ENCODE assay signal across 13 cellular contexts in the genomic region with DNA sequence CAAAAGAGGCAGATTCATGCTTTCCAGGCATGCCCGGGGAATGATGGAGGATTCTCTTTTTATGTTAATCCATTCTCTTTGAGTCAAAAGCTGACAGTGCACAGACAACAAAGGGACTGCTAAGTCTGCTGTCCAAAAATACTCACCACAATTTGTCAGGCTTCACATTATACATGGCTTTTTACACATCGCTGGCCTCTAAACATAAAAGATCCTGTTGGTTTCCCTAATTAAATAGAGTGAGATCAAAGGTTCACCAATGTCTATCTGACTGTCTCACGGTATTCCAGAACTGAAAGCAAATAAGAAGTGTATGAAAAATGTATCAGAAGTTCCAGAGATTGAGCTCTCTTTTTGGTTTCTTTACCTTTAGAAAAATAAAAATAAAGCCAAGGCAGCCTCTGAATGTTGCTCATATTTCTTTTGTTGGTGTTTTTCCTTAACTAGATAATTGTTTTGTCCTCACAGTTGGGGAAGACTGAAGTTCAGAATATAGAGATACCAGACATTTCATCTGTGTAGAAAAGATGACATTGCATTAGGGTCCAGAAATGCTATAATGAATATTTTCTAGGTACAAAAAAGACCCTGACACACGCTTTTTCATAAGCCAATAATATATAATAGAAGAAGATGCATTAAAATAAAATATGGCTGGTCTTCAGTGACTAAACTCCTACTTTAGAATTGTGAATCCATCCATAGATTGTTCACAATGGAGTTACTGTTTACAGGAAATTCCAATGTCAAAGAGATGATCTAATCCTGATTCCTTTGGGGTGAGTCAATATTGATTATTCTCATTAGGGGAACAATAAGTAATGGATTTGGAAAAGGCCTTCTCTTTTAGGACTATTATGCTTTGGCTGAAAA.
DNase-seq lines count a peak whose midpoint lies in the region; ATAC-seq and TF ChIP-seq lines count a peak whose summit lies in the region.
"Had no signal": no experiment of that assay in that cellular context is flagged by ENCODE, and none has a peak within 500 bp of the region (broad histone marks: within the 10 kb centered on the region; RNA-seq: fewer than 3 reads in every experiment).

No MANE protein-coding gene starts in this region.

- H4K8ac ChIP-seq in trophoblast cell (ENCODE audit: low read depth, low read length): no peak overlapping the region

- TF ChIP-seq CTCF in foreskin keratinocyte (conservative IDR thresholded peaks at IDR 0.05): no peak
- TF ChIP-seq CTCF in CD4-positive, alpha-beta T cell (IDR thresholded peaks at IDR 0.05): no peak

- WGBS in trophoblast cell (ENCODE audit: extremely low coverage, insufficient coverage, insufficient read length): no CpG with 5 or more reads among the region's 4 CpGs
- 57 to 68% methylated on average over 4 of the region's 4 CpGs for WGBS in aorta, 2 donors

- ATAC-seq in foreskin keratinocyte: peak; percentile 96
- no peak for ATAC-seq in GM19397 (IDR thresholded peaks at IDR 0.05; ENCODE audit: unreplicated experiment)
- no peak for ATAC-seq in CD4-positive, alpha-beta T cell (ENCODE audit: poor library complexity)
- no peak for ATAC-seq in aorta (ENCODE audit: low FRiP score)
- ATAC-seq: stimulated activated naive B cell treated with anti-CD40 and anti-IgM and Interleukin-4, amounts not matched to agents 10 μg/mL and 1 μg/mL and 100 μg/mL, for 72 hours had no signal

- no peaks in the 10 kb centered on the region for H3K79me2 ChIP-seq in trophoblast cell (ENCODE audit: control insufficient read depth, insufficient read depth, low read length, poor library complexity)

- no peak overlapping the region for H3K9ac ChIP-seq in trophoblast cell (ENCODE audit: low read length)

- H3K23ac ChIP-seq in trophoblast cell (ENCODE audit: low read length): no peak overlapping the region

- H3K9me3 ChIP-seq in trophoblast cell (ENCODE audit: insufficient read depth, low read depth, low read length) (no peaks in the 10 kb centered on the region), aorta (ENCODE audit: control insufficient read depth, low read length) (no peaks in the 10 kb centered on the region)
- no peaks in the 10 kb centered on the region for H3K9me3 ChIP-seq in CD4-positive, alpha-beta T cell (ENCODE audit: control insufficient read depth, low read length)

- CTCF ChIA-PET in CD4-positive, alpha-beta T cell (lab: Charles Lee): no interaction called here

- H3K4me2 ChIP-seq in trophoblast cell (ENCODE audit: low read length): no peak overlapping the region

- H3K36me3 Mint-ChIP-seq in CD4-positive, alpha-beta T cell (ENCODE audit: low read depth): no peaks in the 10 kb centered on the region
- H3K36me3 Mint-ChIP-seq: stimulated activated naive B cell treated with anti-CD40 and anti-IgM and Interleukin-4, amounts not matched to agents 10 μg/mL and 1 μg/mL and 100 μg/mL, for 72 hours had no signal

- POLR2A ChIA-PET in CD4-positive, alpha-beta T cell (lab: Charles Lee): no interaction called here

- H3K14ac ChIP-seq in trophoblast cell (ENCODE audit: low read length): no peak overlapping the region

- H3K36me3 ChIP-seq in trophoblast cell (ENCODE audit: control insufficient read depth in 1 of 2, insufficient read depth in 2 of 2, low read length in 2 of 2) (no peaks in the 10 kb centered on the region), aorta (ENCODE audit: control insufficient read depth in 1 of 2, insufficient read depth in 2 of 2, low read length in 1 of 2) (no peaks in the 10 kb centered on the region)

- DNase-seq in HT1080 (ENCODE audit: low read depth) (peak; percentile 81), SK-MEL-5 (ENCODE audit: low read depth, low spot score) (peak; percentile 64), foreskin keratinocyte (peak; percentile 60 to 79), trophoblast cell (no peak), aorta (no peak)
- DNase-seq in stimulated activated naive CD4-positive, alpha-beta T cell (lab: John Stamatoyannopoulos, UW): no peak
- DNase-seq in CD4-positive, alpha-beta T cell: no peak
- DNase-seq: amniotic stem cell; islet precursor cell; occipital lobe; stimulated activated CD4-positive, alpha-beta T cell treated with anti-CD3 and anti-CD28 coated beads, Interleukin-2, amount 100 ng/mL, for 24 hours; stimulated activated naive B cell treated with anti-CD40 and anti-IgM and Interleukin-4, amounts not matched to agents 10 μg/mL and 1 μg/mL and 100 μg/mL, for 72 hours had no signal

- no peak overlapping the region for H2AFZ ChIP-seq in trophoblast cell (ENCODE audit: insufficient read depth, low read length, poor library complexity)

- H2BK120ac ChIP-seq in trophoblast cell (ENCODE audit: insufficient read depth, low read length, poor library complexity): no peak overlapping the region

- no peak overlapping the region for H4K91ac ChIP-seq in trophoblast cell (ENCODE audit: low read depth, low read length)

- H3K79me1 ChIP-seq in trophoblast cell (ENCODE audit: low read length): no peaks in the 10 kb centered on the region

- no peak overlapping the region for H3K4ac ChIP-seq in trophoblast cell (ENCODE audit: low read depth, low read length)

- H4K12ac ChIP-seq in trophoblast cell (ENCODE audit: low read depth, low read length): no peak overlapping the region

- no peak overlapping the region for H3K4me3 Mint-ChIP-seq in CD4-positive, alpha-beta T cell
- H3K4me3 Mint-ChIP-seq: stimulated activated naive B cell treated with anti-CD40 and anti-IgM and Interleukin-4, amounts not matched to agents 10 μg/mL and 1 μg/mL and 100 μg/mL, for 72 hours had no signal

- H3K18ac ChIP-seq in trophoblast cell (ENCODE audit: low read length): no peak overlapping the region

- H2AK5ac ChIP-seq in trophoblast cell (ENCODE audit: low read length): no peak overlapping the region

- H3K27ac ChIP-seq in foreskin keratinocyte (no peak overlapping the region), trophoblast cell (ENCODE audit: low read depth, low read length) (peak overlapping the region; percentile 64), aorta (ENCODE audit: low read depth in 1 of 2, low read length in 2 of 2) (no peak overlapping the region)
- H3K27ac ChIP-seq in CD4-positive, alpha-beta T cell (ENCODE audit: low read depth, low read length): no peak overlapping the region

- H3K4me3 ChIP-seq in trophoblast cell (ENCODE audit: low read depth, low read length) (no peak overlapping the region), aorta (ENCODE audit: low read length in 2 of 2) (no peak overlapping the region)

- H3K4me1 Mint-ChIP-seq in CD4-positive, alpha-beta T cell (ENCODE audit: low read depth): no peaks in the 10 kb centered on the region
- H3K4me1 Mint-ChIP-seq: stimulated activated naive B cell treated with anti-CD40 and anti-IgM and Interleukin-4, amounts not matched to agents 10 μg/mL and 1 μg/mL and 100 μg/mL, for 72 hours had no signal

- H3K27me3 ChIP-seq in foreskin keratinocyte: no peaks in the 10 kb centered on the region
- no peaks in the 10 kb centered on the region for H3K27me3 ChIP-seq in trophoblast cell (ENCODE audit: insufficient read depth, low read length)
- H3K27me3 ChIP-seq in CD4-positive, alpha-beta T cell (ENCODE audit: control insufficient read depth, insufficient read depth, low read length): no peaks in the 10 kb centered on the region
- no peaks in the 10 kb centered on the region for H3K27me3 ChIP-seq in aorta (ENCODE audit: control insufficient read depth in 1 of 2, insufficient read depth in 2 of 2, low read length in 1 of 2)

- peaks cover 21% of the 10 kb centered on the region for H3K4me1 ChIP-seq in foreskin keratinocyte
- H3K4me1 ChIP-seq in trophoblast cell (ENCODE audit: control insufficient read depth in 1 of 2, insufficient read depth in 2 of 2, low read length in 2 of 2): peaks cover 0 to 3% of the 10 kb centered on the region in 2 experiments
- no peaks in the 10 kb centered on the region for H3K4me1 ChIP-seq in aorta (ENCODE audit: control insufficient read depth in 1 of 2, insufficient read depth in 2 of 2, low read length in 2 of 2)

- peaks cover 8% of the 10 kb centered on the region for H3K9me3 Mint-ChIP-seq in CD4-positive, alpha-beta T cell

- no peak overlapping the region for H3K27ac Mint-ChIP-seq in CD4-positive, alpha-beta T cell
- H3K27ac Mint-ChIP-seq: stimulated activated naive B cell treated with anti-CD40 and anti-IgM and Interleukin-4, amounts not matched to agents 10 μg/mL and 1 μg/mL and 100 μg/mL, for 72 hours had no signal

- in situ Hi-C loops in SK-MEL-5 (cut with HindIII; ENCODE audit: low pct_unique_long_range_greater_than_20kb, low sequenced_read_pairs): no loop called here

- no peaks in the 10 kb centered on the region for H3K27me3 Mint-ChIP-seq in CD4-positive, alpha-beta T cell
- H3K27me3 Mint-ChIP-seq: stimulated activated naive B cell treated with anti-CD40 and anti-IgM and Interleukin-4, amounts not matched to agents 10 μg/mL and 1 μg/mL and 100 μg/mL, for 72 hours had no signal

- H2BK5ac ChIP-seq in trophoblast cell (ENCODE audit: low read depth, low read length, poor library complexity): no peak overlapping the region

- intact Hi-C loops in CD4-positive, alpha-beta T cell (cut with DNase I, micrococcal nuclease): no loop called here
- intact Hi-C loops in aorta (cut with DNase I): no loop called here

- no peak overlapping the region for H2BK12ac ChIP-seq in trophoblast cell (ENCODE audit: low read length)

Comparison
In these comparisons a context has a peak if more than half of its experiments do, and no peak if none do; other contexts are left out.
1. DNase-seq: peak in HT1080 (single experiment), SK-MEL-5 (single experiment) and foreskin keratinocyte (2 of 2); none in trophoblast cell (0 of 2), stimulated activated naive CD4-positive, alpha-beta T cell (0 of 6), CD4-positive, alpha-beta T cell (0 of 10) and aorta (0 of 2).